Comparison of ENCODE assay signal across 9 cellular contexts in the genomic region with DNA sequence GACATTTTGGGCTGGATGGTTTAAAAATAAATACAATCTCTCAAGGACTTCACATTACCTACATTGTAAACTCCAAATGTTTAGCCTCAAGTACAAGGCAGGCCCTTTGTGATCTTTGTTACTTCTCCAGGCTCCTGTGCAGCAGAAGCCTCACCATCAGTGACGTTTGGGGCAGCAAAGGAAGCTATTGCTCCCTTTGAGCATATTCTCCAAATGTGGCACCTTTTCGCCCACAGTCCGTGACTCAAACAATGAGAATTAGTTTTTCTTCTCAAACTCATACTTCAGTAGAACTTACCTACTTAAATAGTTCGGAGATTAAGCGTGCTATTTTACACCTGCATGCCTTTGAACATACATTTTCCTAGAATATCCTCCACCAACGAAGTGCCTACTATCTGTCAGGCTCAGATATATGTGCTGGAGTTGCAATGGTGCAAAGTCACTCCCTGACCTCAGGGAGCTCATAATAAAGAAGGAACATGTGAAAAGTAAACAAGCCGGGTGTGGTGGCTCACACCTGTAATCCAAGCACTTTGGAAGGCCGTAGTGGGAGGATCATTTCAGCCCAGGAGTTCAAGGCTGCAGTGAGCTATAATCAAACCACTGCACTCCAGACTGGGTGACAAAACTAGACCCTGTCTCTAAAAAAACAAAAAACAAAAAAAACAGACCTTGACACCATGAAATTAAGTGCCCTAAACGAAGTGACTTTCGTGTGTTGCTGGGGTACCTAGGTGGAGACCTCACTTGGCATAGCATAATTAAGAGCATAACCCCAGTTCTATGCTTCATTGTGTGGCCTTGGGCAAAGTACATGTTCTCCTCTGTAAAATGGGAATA. TPM values are rescaled to one million over a fixed set of nuclear protein-coding genes. Genes with fewer than 3 reads are reported as not detected.
A peak's percentile ranks its signal among the peaks of the same experiment; 100 is the strongest.
DNase-seq lines count a peak whose midpoint lies in the region; ATAC-seq and TF ChIP-seq lines count a peak whose summit lies in the region.
"Had no signal": no experiment of that assay in that cellular context is flagged by ENCODE, and none has a peak within 500 bp of the region (broad histone marks: within the 10 kb centered on the region; RNA-seq: fewer than 3 reads in every experiment).

No MANE protein-coding gene starts in this region.

- peak overlapping the region; percentile 55 for H4K8ac ChIP-seq in mesenchymal stem cell (ENCODE audit: low read length)

- H3K36me3 Mint-ChIP-seq in activated T-cell treated with anti-CD3 and anti-CD28 coated beads, Interleukin-2, amount 50 U/mL, for 72 hours (ENCODE audit: insufficient read depth in 2 of 2): peaks cover 13 to 21% of the 10 kb centered on the region in 2 donors
- H3K36me3 Mint-ChIP-seq in type B pancreatic cell: peaks cover 16% of the 10 kb centered on the region

- no peak overlapping the region for H3K4ac ChIP-seq in mesenchymal stem cell (ENCODE audit: low read depth in 1 of 2, low read length in 2 of 2)

- no peak overlapping the region for H2BK5ac ChIP-seq in mesenchymal stem cell (ENCODE audit: low read depth, low read length, poor library complexity, severe bottlenecking)

- H2BK12ac ChIP-seq in mesenchymal stem cell (ENCODE audit: low read length in 2 of 2): no peak overlapping the region

- peaks cover 17 to 27% of the 10 kb centered on the region in 2 experiments for H3K36me3 ChIP-seq in mesenchymal stem cell (ENCODE audit: control insufficient read depth in 1 of 2, insufficient read depth in 2 of 2, low read depth in 1 of 2, low read length in 2 of 2)

- peak overlapping the region; percentile 96 for H3K9ac ChIP-seq in mesenchymal stem cell (ENCODE audit: low read length)

- peak overlapping the region; percentile 97 to 99 for H3K4me3 Mint-ChIP-seq in activated T-cell treated with anti-CD3 and anti-CD28 coated beads, Interleukin-2, amount 50 U/mL, for 72 hours
- H3K4me3 Mint-ChIP-seq in type B pancreatic cell: peak overlapping the region; percentile 99

- H3K27me3 ChIP-seq in mesenchymal stem cell (ENCODE audit: control insufficient read depth in 1 of 2, insufficient read depth in 1 of 2, low read length in 2 of 2): no peaks in the 10 kb centered on the region

- no peak overlapping the region for H2AFZ ChIP-seq in mesenchymal stem cell (ENCODE audit: low read depth, low read length)

- no peak for TF ChIP-seq CTCF in type B pancreatic cell (conservative IDR thresholded peaks at IDR 0.05)

- H3K9me3 ChIP-seq in mesenchymal stem cell (ENCODE audit: control insufficient read depth, low read length): no peaks in the 10 kb centered on the region

- no peak overlapping the region for H3K23ac ChIP-seq in mesenchymal stem cell (ENCODE audit: low read length in 2 of 2)

- no peak for DNase-seq in activated T-cell treated with anti-CD3 and anti-CD28 coated beads, Interleukin-2, amount 50 U/mL, for 72 hours
- no peak for DNase-seq in activated T-cell treated with anti-CD3 and anti-CD28 coated beads, Interleukin-2, amount 50 U/mL, for 1 hour
- peak; percentile 11 for DNase-seq in astrocyte of the hippocampus (ENCODE audit: low read depth, low spot score)
- DNase-seq in mesenchymal stem cell: no peak
- no peak for DNase-seq in type B pancreatic cell (ENCODE audit: extremely low spot score, unreplicated experiment)
- no peak for DNase-seq in HUDEP-2 (lab: John Stamatoyannopoulos, UW; ENCODE audit: unreplicated experiment in 76 of 76)

- H3K4me3 ChIP-seq in mesenchymal stem cell (ENCODE audit: insufficient read depth in 1 of 2, low read depth in 1 of 2, low read length in 2 of 2): peak overlapping the region in 1 of 2 experiments; percentile 97

- peaks cover 23% of the 10 kb centered on the region for H3K79me1 ChIP-seq in mesenchymal stem cell (replicated peaks; ENCODE audit: low read length, poor library complexity, severe bottlenecking)

- no peaks in the 10 kb centered on the region for H3K9me3 Mint-ChIP-seq in activated T-cell treated with anti-CD3 and anti-CD28 coated beads, Interleukin-2, amount 50 U/mL, for 72 hours
- H3K9me3 Mint-ChIP-seq in type B pancreatic cell: no peaks in the 10 kb centered on the region

- peaks cover 51% of the 10 kb centered on the region for H3K4me1 Mint-ChIP-seq in activated T-cell treated with anti-CD3 and anti-CD28 coated beads, Interleukin-2, amount 50 U/mL, for 72 hours (ENCODE audit: low read depth)
- H3K4me1 Mint-ChIP-seq in type B pancreatic cell (ENCODE audit: unreplicated experiment): peaks cover 47% of the 10 kb centered on the region

- H2BK15ac ChIP-seq in mesenchymal stem cell (ENCODE audit: low read depth, poor library complexity, severe bottlenecking): no peak overlapping the region

- H2BK120ac ChIP-seq in mesenchymal stem cell (ENCODE audit: low read depth, low read length): no peak overlapping the region

- H3K4me2 ChIP-seq in mesenchymal stem cell (ENCODE audit: low read length, poor library complexity, severe bottlenecking): peak overlapping the region; percentile 83

- no peak overlapping the region for H3K18ac ChIP-seq in mesenchymal stem cell (ENCODE audit: low read depth in 1 of 2, low read length in 2 of 2)

- H3K4me1 ChIP-seq in mesenchymal stem cell (ENCODE audit: control insufficient read depth, insufficient read depth, low read depth, low read length): peaks cover 11% of the 10 kb centered on the region

- no peak overlapping the region for H2AK5ac ChIP-seq in mesenchymal stem cell (ENCODE audit: low read length, severe bottlenecking)

- H3K27me3 Mint-ChIP-seq in activated T-cell treated with anti-CD3 and anti-CD28 coated beads, Interleukin-2, amount 50 U/mL, for 72 hours (ENCODE audit: low read depth): no peaks in the 10 kb centered on the region
- H3K27me3 Mint-ChIP-seq in type B pancreatic cell: no peaks in the 10 kb centered on the region

- H3K27ac ChIP-seq in mesenchymal stem cell (ENCODE audit: low read length, poor library complexity, severe bottlenecking): peak overlapping the region; percentile 87

- 78% methylated on average over 10 of the region's 10 CpGs for WGBS in mesenchymal stem cell

- H3K14ac ChIP-seq in mesenchymal stem cell (ENCODE audit: low read length in 2 of 2): no peak overlapping the region

- ATAC-seq in activated T-cell treated with anti-CD3 and anti-CD28 coated beads, Interleukin-2, amount 50 U/mL, for 72 hours (replicated peaks in 1 of 2): no peak
- ATAC-seq in HG02678 (IDR thresholded peaks at IDR 0.05; ENCODE audit: unreplicated experiment) (no peak), HG03139 (IDR thresholded peaks at IDR 0.05; ENCODE audit: unreplicated experiment) (no peak)

- no peak overlapping the region for H4K91ac ChIP-seq in mesenchymal stem cell (ENCODE audit: low read length)

- peak overlapping the region; percentile 76 for H3K27ac Mint-ChIP-seq in activated T-cell treated with anti-CD3 and anti-CD28 coated beads, Interleukin-2, amount 50 U/mL, for 72 hours
- H3K27ac Mint-ChIP-seq in type B pancreatic cell: peak overlapping the region; percentile 98

RNA-seq across cellular contexts. Expression of a gene that starts 1.2 kb away (rescaled TPM):
- 10 to 100 TPM; 29.7 to 31.9 TPM for total RNA-seq in activated T-cell treated with anti-CD3 and anti-CD28 coated beads, Interleukin-2, amount 50 U/mL, for 72 hours
- polyA plus RNA-seq in mesenchymal stem cell (2013, experiment 1 of 2): 26.1 TPM
- polyA plus RNA-seq in mesenchymal stem cell (2013, experiment 2 of 2): 25.0 TPM
- total RNA-seq in type B pancreatic cell (ENCODE audit: low replicate concordance): 35.9 and 46.5 TPM in 2 replicates

RNA-seq across cellular contexts. Expression of a gene that starts 4.0 kb away (rescaled TPM):
- 10 to 100 TPM; 30.3 to 42.1 TPM for total RNA-seq in activated T-cell treated with anti-CD3 and anti-CD28 coated beads, Interleukin-2, amount 50 U/mL, for 72 hours
- polyA plus RNA-seq in mesenchymal stem cell (2013, experiment 1 of 2): 73.1 TPM
- 72.6 TPM for polyA plus RNA-seq in mesenchymal stem cell (2013, experiment 2 of 2)
- 44.4 and 54.7 TPM in 2 replicates for total RNA-seq in type B pancreatic cell (ENCODE audit: low replicate concordance)

RNA-seq across cellular contexts. Expression of a gene that starts 18.0 kb away (rescaled TPM):
- 1 to 10 TPM; 3.4 to 4.4 TPM for total RNA-seq in activated T-cell treated with anti-CD3 and anti-CD28 coated beads, Interleukin-2, amount 50 U/mL, for 72 hours
- polyA plus RNA-seq in mesenchymal stem cell (2013, experiment 1 of 2): not detected
- polyA plus RNA-seq in mesenchymal stem cell (2013, experiment 2 of 2): not detected
- total RNA-seq in type B pancreatic cell (ENCODE audit: low replicate concordance): not detected in 2 replicates
- total RNA-seq: LHCN-M2 had no signal

RNA-seq across cellular contexts. Expression of a gene that starts 20.2 kb away (rescaled TPM):
- total RNA-seq in activated T-cell treated with anti-CD3 and anti-CD28 coated beads, Interleukin-2, amount 50 U/mL, for 72 hours: 1 to 10 TPM; 6.5 to 8.2 TPM
- polyA plus RNA-seq in mesenchymal stem cell (2013, experiment 1 of 2): 81.8 TPM
- 74.6 TPM for polyA plus RNA-seq in mesenchymal stem cell (2013, experiment 2 of 2)
- 20.0 and 58.4 TPM in 2 replicates for total RNA-seq in type B pancreatic cell (ENCODE audit: low replicate concordance)

RNA-seq across cellular contexts. Expression of a gene that starts 41.2 kb away (rescaled TPM):
- not detected for total RNA-seq in activated T-cell treated with anti-CD3 and anti-CD28 coated beads, Interleukin-2, amount 50 U/mL, for 72 hours
- polyA plus RNA-seq in mesenchymal stem cell (2013, experiment 1 of 2): not detected
- polyA plus RNA-seq in mesenchymal stem cell (2013, experiment 2 of 2): not detected
- total RNA-seq in type B pancreatic cell (ENCODE audit: low replicate concordance): not detected in 2 replicates
- total RNA-seq: LHCN-M2 had no signal
